19 cellular contexts compared by ENCODE assay signal in genomic region chr3:12460132-12460531, GRCh38. TPM values are rescaled to one million over a fixed set of nuclear protein-coding genes. Genes with fewer than 3 reads are reported as not detected.
A peak's percentile ranks its signal among the peaks of the same experiment; 100 is the strongest.
DNase-seq lines count a peak whose midpoint lies in the region; ATAC-seq, FAIRE-seq and TF ChIP-seq lines count a peak whose summit lies in the region.
"Had no signal": no experiment of that assay in that cellular context is flagged by ENCODE, and none has a peak within 500 bp of the region (broad histone marks: within the 10 kb centered on the region; RNA-seq: fewer than 3 reads in every experiment).

No MANE protein-coding gene starts in this region.

- no peak for TF ChIP-seq POLR2A in K562 (conservative IDR thresholded peaks at IDR 0.05)
- no peak for TF ChIP-seq POLR2A in transverse colon (IDR thresholded peaks at IDR 0.05)

- H3K9me1 ChIP-seq in K562 (ENCODE audit: control insufficient read depth, insufficient read depth, low read length), result no peaks in the 10 kb centered on the region

- intact Hi-C loops in K562 (cut with micrococcal nuclease), result no loop called here
- intact Hi-C loops in lower lobe of right lung (cut with DNase I), result no loop called here
- intact Hi-C loops in transverse colon (cut with DNase I; ENCODE audit: low total_unique reads), result no loop called here

- no peak for TF ChIP-seq CTCF in GM23338 (conservative IDR thresholded peaks at IDR 0.05; ENCODE audit: low read depth in 2 of 2)
- no peak for TF ChIP-seq CTCF in K562 (IDR thresholded peaks at IDR 0.05 in 2 of 3, conservative IDR thresholded peaks at IDR 0.05 in 1 of 3; ENCODE audit: insufficient read depth in 2 of 3, low read depth in 1 of 3, low read length in 3 of 3)
- no peak for TF ChIP-seq CTCF in lower lobe of right lung (IDR thresholded peaks at IDR 0.05)
- TF ChIP-seq CTCF in transverse colon (IDR thresholded peaks at IDR 0.05), result peak in 1 of 5 experiments; percentile 21

- H3K27me3 Mint-ChIP-seq in GM23338 (ENCODE audit: insufficient read depth, low read depth, poor library complexity), result peaks cover 2% of the 10 kb centered on the region
- no peaks in the 10 kb centered on the region for H3K27me3 Mint-ChIP-seq in activated T-helper 17 cell treated with anti-CD3 and anti-CD28 coated beads, Interleukin-2, amount 50 U/mL, for 72 hours
- H3K27me3 Mint-ChIP-seq: B cell; CD4-positive, alpha-beta memory T cell; IgD-negative memory B cell had no signal

- H3K9me3 Mint-ChIP-seq in GM23338, result no peaks in the 10 kb centered on the region
- H3K9me3 Mint-ChIP-seq in activated T-helper 17 cell treated with anti-CD3 and anti-CD28 coated beads, Interleukin-2, amount 50 U/mL, for 72 hours, result no peaks in the 10 kb centered on the region
- H3K9me3 Mint-ChIP-seq: HFFc6 had no signal

- H3K79me2 ChIP-seq in GM23338 (replicated peaks; ENCODE audit: insufficient read depth), result no peaks in the 10 kb centered on the region
- no peaks in the 10 kb centered on the region for H3K79me2 ChIP-seq in K562 (ENCODE audit: control insufficient read depth, insufficient read depth, low read length)

- no peaks in the 10 kb centered on the region for H3F3A ChIP-seq in GM23338 (replicated peaks; ENCODE audit: low read depth)

- no peaks in the 10 kb centered on the region for H4K20me1 ChIP-seq in GM23338 (replicated peaks; ENCODE audit: insufficient read depth)
- H4K20me1 ChIP-seq in K562 (replicated peaks; ENCODE audit: control insufficient read depth, insufficient read depth, low read length), result 0 out of 2 replicates have a peak, but pooled peaks cover 5% of the 10 kb centered on the region

- no peak overlapping the region for H3K4me3 Mint-ChIP-seq in GM23338
- H3K4me3 Mint-ChIP-seq in activated T-helper 17 cell treated with anti-CD3 and anti-CD28 coated beads, Interleukin-2, amount 50 U/mL, for 72 hours, result no peak overlapping the region
- H3K4me3 Mint-ChIP-seq: B cell, HFFc6, IgD-negative memory B cell had no signal

- no TSS peak for BruUV-seq in K562 (replicated peaks; lab: Mats Ljungman, UMichigan)

- TF ChIP-seq RAD21 in K562 (CRISPR knock-in tag; conservative IDR thresholded peaks at IDR 0.05 in 1 of 2, IDR thresholded peaks at IDR 0.05 in 1 of 2), result no peak

- no peaks in the 10 kb centered on the region for H3K27me3 ChIP-seq in GM23338 (ENCODE audit: insufficient read depth)
- peaks cover 42 to 78% of the 10 kb centered on the region in 2 experiments for H3K27me3 ChIP-seq in K562 (ENCODE audit: control insufficient read depth in 2 of 2, insufficient read depth in 2 of 2, low read length in 2 of 2)
- no peaks in the 10 kb centered on the region for H3K27me3 ChIP-seq in lower lobe of right lung (ENCODE audit: low read depth)
- H3K27me3 ChIP-seq in transverse colon, result no peaks in the 10 kb centered on the region

- H3K4me1 ChIP-seq in GM23338 (ENCODE audit: insufficient read depth) (no peaks in the 10 kb centered on the region), K562 (replicated peaks in 1 of 2; ENCODE audit: control insufficient read depth in 2 of 2, insufficient read depth in 2 of 2, low read length in 2 of 2) (0 out of 5 replicates have a peak, but pooled peaks cover 0 to 3% of the 10 kb centered on the region in 2 experiments), lower lobe of right lung (peaks cover 11% of the 10 kb centered on the region), transverse colon (peaks cover 0 to 40% (median 34%) of the 10 kb centered on the region in 4 donors)

- H2AFZ ChIP-seq in GM23338 (0 out of 2 replicates have a peak overlapping the region, but pooled peaks have one; percentile 95), K562 (ENCODE audit: low read depth, low read length) (no peak overlapping the region)

- no peak overlapping the region for H3K9ac ChIP-seq in K562 (ENCODE audit: insufficient read depth in 1 of 2, low read depth in 2 of 2, low read length in 2 of 2)
- H3K9ac ChIP-seq: KMS-11 had no signal

- H3K9me3 ChIP-seq in K562 (replicated peaks; ENCODE audit: control insufficient read depth, insufficient read depth, low read depth, low read length) (no peaks in the 10 kb centered on the region), lower lobe of right lung (no peaks in the 10 kb centered on the region), transverse colon (no peaks in the 10 kb centered on the region)

- H3K4me1 Mint-ChIP-seq in GM23338, result peaks cover 3% of the 10 kb centered on the region; the same call in 2 of the 3 replicates
- H3K4me1 Mint-ChIP-seq in activated T-helper 17 cell treated with anti-CD3 and anti-CD28 coated beads, Interleukin-2, amount 50 U/mL, for 72 hours, result peaks cover 3% of the 10 kb centered on the region
- H3K4me1 Mint-ChIP-seq: B cell had no signal

- POLR2A ChIA-PET in K562 (lab: Yijun Ruan, JAX), result no interaction called here

- ATAC-seq in GM23338 (no peak), K562 (no peak), lower lobe of right lung (no peak)
- no peak for ATAC-seq in activated T-helper 17 cell treated with anti-CD3 and anti-CD28 coated beads, Interleukin-2, amount 50 U/mL, for 72 hours (replicated peaks)

- H3K9me2 ChIP-seq in GM23338 (ENCODE audit: insufficient read depth), result no peaks in the 10 kb centered on the region

- H3K27ac Mint-ChIP-seq in GM23338, result no peak overlapping the region
- no peak overlapping the region for H3K27ac Mint-ChIP-seq in activated T-helper 17 cell treated with anti-CD3 and anti-CD28 coated beads, Interleukin-2, amount 50 U/mL, for 72 hours
- H3K27ac Mint-ChIP-seq: B cell; CD4-positive, alpha-beta memory T cell; HFFc6; IgD-negative memory B cell had no signal

- CTCF ChIA-PET in K562 (lab: Yijun Ruan, JAX; ENCODE audit: low intra/inter-chr PET ratio), result no interaction called here

- in situ Hi-C loops in K562 (cut with MboI), result no loop called here
- in situ Hi-C loops in transverse colon (cut with MboI; ENCODE audit: low pct_ligation_motif_present in 1 of 4, low pct_unique_long_range_greater_than_20kb in 1 of 4, low sequenced_read_pairs in 3 of 4), result loop anchor here in 1 of 4 donors (10.0 kb wide), 1 partner anchor 315 kb away; no protein-coding TSS in a partner anchor
- in situ Hi-C loops in ACHN (cut with HindIII; ENCODE audit: low pct_ligation_motif_present, low pct_unique_long_range_greater_than_20kb, low sequenced_read_pairs), result no loop called here

- H3K4me2 ChIP-seq in GM23338 (no peak overlapping the region), K562 (ENCODE audit: insufficient read depth, low read length) (no peak overlapping the region)
- H3K4me2 ChIP-seq: KMS-11 had no signal

- WGBS in K562 (ENCODE audit: insufficient coverage, low coverage, missing lambda C conversion rate), result 2% methylated on average over 3 of the region's 3 CpGs
- WGBS in transverse colon (ENCODE audit: low coverage in 1 of 2), 2 donors, result 53 to 70% methylated on average over 3 of the region's 3 CpGs

- TF ChIP-seq EP300 in K562 (IDR thresholded peaks at IDR 0.05; ENCODE audit: low read length) (no peak), transverse colon (IDR thresholded peaks at IDR 0.05; ENCODE audit: low read depth) (no peak)

- DNase-seq in GM23338 (ENCODE audit: low spot score) (no peak), K562 (ENCODE audit: extremely low read depth in 1 of 4, low spot score in 3 of 4) (no peak), lower lobe of right lung (no peak), transverse colon (peak; percentile 69), DMS 273 treated with DMSO at 0.1 percent for 48 hours (lab: John Stamatoyannopoulos, UW) (no peak), ACHN (no peak)
- DNase-seq: C1 segment of cervical spinal cord; CD4-positive, alpha-beta memory T cell; DMS153; DMS79 treated with DMSO at 0.1 percent for 48 hours; EL; HCEC 1CT; HFFc6 had no signal

- FAIRE-seq in K562 (lab: Jason Lieb, UNC), result no peak
- FAIRE-seq: G401.6, GM12891 had no signal

- no peaks in the 10 kb centered on the region for H3K36me3 Mint-ChIP-seq in GM23338 (ENCODE audit: low read depth)
- no peaks in the 10 kb centered on the region for H3K36me3 Mint-ChIP-seq in activated T-helper 17 cell treated with anti-CD3 and anti-CD28 coated beads, Interleukin-2, amount 50 U/mL, for 72 hours (ENCODE audit: low read depth)
- H3K36me3 Mint-ChIP-seq: CD4-positive, alpha-beta memory T cell; IgD-negative memory B cell had no signal

- H3K27ac ChIP-seq in GM23338 (ENCODE audit: low read depth) (no peak overlapping the region), K562 (ENCODE audit: extremely low read depth, low read depth, low read length) (no peak overlapping the region), lower lobe of right lung (peak overlapping the region; percentile 53), transverse colon (peak overlapping the region; percentile 62 to 76 (median 68))
- H3K27ac ChIP-seq: KMS-11 had no signal

- H3K4me3 ChIP-seq in GM23338 (no peak overlapping the region), K562 (no peak overlapping the region), lower lobe of right lung (no peak overlapping the region), transverse colon (no peak overlapping the region)

- no peaks in the 10 kb centered on the region for H3K36me3 ChIP-seq in GM23338 (ENCODE audit: insufficient read depth)
- no peaks in the 10 kb centered on the region for H3K36me3 ChIP-seq in K562 (ENCODE audit: control insufficient read depth, insufficient read depth, low read length)
- no peaks in the 10 kb centered on the region for H3K36me3 ChIP-seq in lower lobe of right lung
- H3K36me3 ChIP-seq in transverse colon, result no peaks in the 10 kb centered on the region

RNA-seq across cellular contexts. Expression of gene TSEN2, which starts 24.1 kb away (rescaled TPM):
- 25.8 and 27.7 TPM in 2 replicates for total RNA-seq in GM23338 (2014; rRNA removed; shearing (Covaris generic))
- 24.1 and 30.0 TPM in 2 replicates for polyA plus RNA-seq in GM23338 (2016; fragmentation: Nextera tagmentation; extraction: Ambion mirVana)
- total RNA-seq in K562 (2011; cell fraction: chromatin; rRNA removed; ENCODE audit: low replicate concordance), result 122 and 144 TPM in 2 replicates
- total RNA-seq in K562 (2011; cell fraction: nucleolus; rRNA removed), result 63.7 and 68.7 TPM in 2 replicates
- total RNA-seq in K562 (2011; cell fraction: nucleoplasm; rRNA removed), result 97.8 and 189 TPM in 2 replicates
- 38.5 and 40.4 TPM in 2 replicates for total RNA-seq in K562 (2014; rRNA removed)
- 52.8 and 55.9 TPM in 2 replicates for total RNA-seq in K562 (2014; rRNA removed; fragmentation: Illumina TruSeq; extraction: Trizol)
- total RNA-seq in K562 (2015; rRNA removed; fragmentation: Illumina TruSeq; extraction: Trizol), result 53.0 and 55.2 TPM in 2 replicates
- 39.9 TPM in 2 replicates for total RNA-seq in K562 (2021)
- 39.4 and 43.7 TPM in 2 replicates for polyA plus RNA-seq in K562 (2011; rRNA removed)
- polyA plus RNA-seq in K562 (2011; cell fraction: cytosol; rRNA removed), result 15.6 and 18.3 TPM in 2 replicates
- polyA plus RNA-seq in K562 (2011; cell fraction: nucleus; rRNA removed), result 53.0 and 76.1 TPM in 2 replicates
- polyA plus RNA-seq in K562 (2012), result 29.0 and 36.0 TPM in 2 replicates
- polyA plus RNA-seq in K562 (2014; fragmentation: Illumina TruSeq; extraction: Trizol), result 48.2 and 55.6 TPM in 2 replicates
- polyA plus RNA-seq in K562 (2014; fragmentation: Nextera tagmentation; extraction: Ambion mirVana), result 10 to 100 TPM; 39.3 to 76.3 TPM
- 46.6 and 50.8 TPM in 2 replicates for polyA plus RNA-seq in K562 (2014; rRNA removed)
- 63.4 and 74.4 TPM in 2 replicates for polyA minus RNA-seq in K562 (2011; rRNA and poly(A)+ RNA removed)
- polyA minus RNA-seq in K562 (2011; cell fraction: cytosol; rRNA and poly(A)+ RNA removed), result 14.2 and 22.0 TPM in 2 replicates
- 40.0 and 47.9 TPM in 2 replicates for polyA minus RNA-seq in K562 (2011; cell fraction: nucleus; rRNA and poly(A)+ RNA removed)
- total RNA-seq in lower lobe of right lung, result 23.6 TPM
- 10 to 100 TPM; 20.9 to 47.6 (median 30.1) TPM for total RNA-seq in transverse colon
- 10 to 100 TPM in 1 of 2 donors, 1 to 10 TPM in 1; 8.9 to 20.2 TPM for total RNA-seq in activated T-helper 17 cell treated with anti-CD3 and anti-CD28 coated beads, Interleukin-2, amount 50 U/mL, for 72 hours

Comparison
In these comparisons a context has a peak if more than half of its experiments do, and no peak if none do; other contexts are left out.
1. H3K27ac ChIP-seq: peak in lower lobe of right lung (single experiment) and transverse colon (4 of 4); none in GM23338 (single experiment) and K562 (single experiment).